In the genomic region with DNA sequence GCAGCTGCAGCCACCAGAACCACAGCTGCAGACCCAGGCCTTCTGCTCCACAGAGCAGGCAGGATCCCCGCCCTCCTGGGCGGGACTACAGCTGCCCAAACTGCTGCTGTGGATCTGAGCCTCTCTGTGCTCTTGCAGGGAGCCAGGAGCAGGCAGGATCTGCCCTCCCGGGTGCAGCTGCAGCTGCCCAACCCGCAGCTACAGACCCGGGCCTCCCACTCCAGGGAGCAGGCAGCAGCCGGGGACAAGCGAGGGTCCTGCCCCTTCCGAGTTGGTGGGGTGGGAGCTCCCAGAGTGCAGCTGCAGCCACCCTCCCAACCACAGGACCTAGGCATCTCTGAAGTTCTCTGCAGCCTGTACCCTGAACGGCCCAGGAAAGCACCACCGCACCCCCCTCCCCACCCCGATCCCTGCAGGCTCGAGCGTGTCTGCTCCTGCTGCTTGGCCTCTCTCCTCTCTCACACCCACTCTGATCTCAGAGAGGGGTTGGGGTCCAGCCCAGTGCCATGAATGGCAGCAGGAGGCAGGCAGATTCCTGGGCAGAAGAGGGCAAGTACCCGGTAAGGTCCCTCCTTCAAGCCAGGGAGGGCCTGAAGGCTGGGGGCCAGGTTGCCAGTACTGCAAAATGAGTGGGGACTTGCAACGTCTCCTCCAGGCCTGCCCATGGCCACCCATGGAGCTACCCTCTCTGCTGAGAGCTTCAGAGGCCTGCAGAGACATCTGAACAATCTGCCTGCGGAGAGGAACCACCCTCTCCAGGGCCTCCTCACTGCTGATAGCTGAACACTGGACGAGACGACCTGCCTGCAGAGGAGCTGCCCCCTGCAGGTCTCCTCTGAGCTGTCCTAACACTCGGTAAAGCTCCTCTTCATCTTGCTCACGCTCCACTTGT, we compare ENCODE assay signal across 8 cellular contexts. TPM values are rescaled to one million over a fixed set of nuclear protein-coding genes. Genes with fewer than 3 reads are reported as not detected.
DNase-seq lines count a peak whose midpoint lies in the region; ATAC-seq, FAIRE-seq and TF ChIP-seq lines count a peak whose summit lies in the region.

No MANE protein-coding gene starts in this region.

- no peak overlapping the region for H3K4me3 ChIP-seq in AG10803 (ENCODE audit: low read length)
- H3K4me3 ChIP-seq in WERI-Rb-1 (ENCODE audit: low read depth, low read length), result no peak overlapping the region
- H3K4me3 ChIP-seq in spleen, result no peak overlapping the region

- no peaks in the 10 kb centered on the region for H3K27me3 ChIP-seq in WERI-Rb-1 (ENCODE audit: insufficient read depth, low read depth, severe bottlenecking)
- H3K27me3 ChIP-seq in spleen (replicated peaks in 1 of 7), result no peaks in the 10 kb centered on the region

- no peak for ATAC-seq in HG03460 (IDR thresholded peaks at IDR 0.05; ENCODE audit: unreplicated experiment)

- no peak for DNase-seq in AG10803 (ENCODE audit: low read depth)
- DNase-seq in HT-29 (ENCODE audit: low spot score), result peak; percentile 61
- peak; percentile 66 for DNase-seq in WERI-Rb-1
- DNase-seq in iris pigment epithelial cell (ENCODE audit: low read depth), result peak; percentile 34
- no peak for DNase-seq in spleen
- no peak for DNase-seq in GM12892 (ENCODE audit: insufficient read length)
- DNase-seq in GM13976 (ENCODE audit: low spot score), result no peak

- TF ChIP-seq POLR2A in spleen (IDR thresholded peaks at IDR 0.05), result no peak
- no peak for TF ChIP-seq POLR2A in GM12892 (IDR thresholded peaks at IDR 0.05; ENCODE audit: low read depth, low read length)

- H3K9me3 ChIP-seq in WERI-Rb-1 (ENCODE audit: severe bottlenecking), result no peaks in the 10 kb centered on the region
- H3K9me3 ChIP-seq in spleen, result no peaks in the 10 kb centered on the region

- no peaks in the 10 kb centered on the region for H3K36me3 ChIP-seq in WERI-Rb-1
- H3K36me3 ChIP-seq in spleen, result no peaks in the 10 kb centered on the region

- WGBS in spleen, 5 donors, result 64 to 80% (median 70%) methylated on average over 13 to 20 of the region's 20 CpGs

- TF ChIP-seq CTCF in AG10803 (conservative IDR thresholded peaks at IDR 0.05; ENCODE audit: low read length) (peak; percentile 33; the same call in 1 of the 2 replicates), WERI-Rb-1 (IDR thresholded peaks at IDR 0.05; ENCODE audit: low read depth, low read length) (peak; percentile 70), spleen (IDR thresholded peaks at IDR 0.05 in 8 of 11, conservative IDR thresholded peaks at IDR 0.05 in 3 of 11) (no peak), GM13976 (IDR thresholded peaks at IDR 0.05; ENCODE audit: borderline replicate concordance, control extremely low read depth, extremely low read depth, insufficient read depth, missing control alignments) (no peak)

- intact Hi-C loops in spleen (cut with DNase I; ENCODE audit: low total_unique reads), result no loop called here

- peaks cover 0 to 4% (median 0%) of the 10 kb centered on the region in 6 donors for H3K4me1 ChIP-seq in spleen

- H3K27ac ChIP-seq in WERI-Rb-1 (no peak overlapping the region), spleen (no peak overlapping the region)

- FAIRE-seq in GM12892 (lab: Jason Lieb, UNC), result no peak

- in situ Hi-C loops in GM13976 (cut with MboI; ENCODE audit: low sequenced_read_pairs, unreplicated experiment), result loop anchor here (25.0 kb wide), 1 partner anchor 278 kb away; no protein-coding TSS in a partner anchor

RNA-seq across cellular contexts. Expression of a gene that starts 16.4 kb away (rescaled TPM):
- 3.1 TPM in 1 of 2 replicates, not detected in the other for total RNA-seq in HT-29 (2014; rRNA removed; shearing (Covaris generic))
- 10 to 100 TPM; 33.2 to 95.8 (median 73.2) TPM for total RNA-seq in spleen
- polyA plus RNA-seq in spleen, result 100 to 1,000 TPM in 2 of 3 donors, 10 to 100 TPM in 1; 89.5 to 149 (median 122) TPM
- polyA plus RNA-seq in GM12892 (2012; ENCODE audit: missing spikeins), result 63.2 TPM

RNA-seq across cellular contexts. Expression of a gene that starts 39.1 kb away (rescaled TPM):
- total RNA-seq in HT-29 (2014; rRNA removed; shearing (Covaris generic)), result not detected in 2 replicates
- total RNA-seq in spleen, result 1 to 10 TPM in 5 of 7 donors, under 1 TPM in 2; 0.54 to 2.3 (median 1.1) TPM
- under 1 TPM; 0.28 to 0.90 (median 0.36) TPM for polyA plus RNA-seq in spleen
- polyA plus RNA-seq in GM12892 (2012; ENCODE audit: missing spikeins), result 0.23 TPM

RNA-seq across cellular contexts. Expression of a gene that starts 53.2 kb away (rescaled TPM):
- total RNA-seq in HT-29 (2014; rRNA removed; shearing (Covaris generic)), result 7.8 and 8.2 TPM in 2 replicates
- total RNA-seq in spleen, result 100 to 1,000 TPM; 147 to 238 (median 178) TPM
- polyA plus RNA-seq in spleen, result 10 to 100 TPM; 61.8 to 83.8 (median 71.2) TPM
- polyA plus RNA-seq in GM12892 (2012; ENCODE audit: missing spikeins), result 49.8 TPM

RNA-seq across cellular contexts. Expression of a gene that starts 54.8 kb away (rescaled TPM):
- 12.7 and 14.7 TPM in 2 replicates for total RNA-seq in HT-29 (2014; rRNA removed; shearing (Covaris generic))
- total RNA-seq in spleen, result 10 to 100 TPM in 4 of 7 donors, 1 to 10 TPM in 3; 8.7 to 14.8 (median 12.5) TPM
- polyA plus RNA-seq in spleen, result 1 to 10 TPM; 5.8 to 7.7 (median 7.0) TPM
- polyA plus RNA-seq in GM12892 (2012; ENCODE audit: missing spikeins), result 7.5 TPM

RNA-seq across cellular contexts. Expression of a gene that starts 55.2 kb away (rescaled TPM):
- 0.34 and 1.2 TPM in 2 replicates for total RNA-seq in HT-29 (2014; rRNA removed; shearing (Covaris generic))
- total RNA-seq in spleen, result not detected
- under 1 TPM in 1 of 3 donors, not detected in 2; 0.09 TPM for polyA plus RNA-seq in spleen
- polyA plus RNA-seq in GM12892 (2012; ENCODE audit: missing spikeins), result not detected

Comparison
In these comparisons a context has a peak if more than half of its experiments do, and no peak if none do; other contexts are left out.
1. DNase-seq: peak in HT-29 (single experiment), WERI-Rb-1 (single experiment) and iris pigment epithelial cell (single experiment); none in AG10803 (single experiment), spleen (single experiment), GM12892 (single experiment) and GM13976 (single experiment).
2. CTCF ChIP-seq: peak in AG10803 (single experiment) and WERI-Rb-1 (single experiment); none in spleen (0 of 11) and GM13976 (single experiment).
3. RNA of a gene that starts 53.2 kb away (total RNA-seq): 147 to 238 TPM in spleen; 7.8 to 8.2 TPM in HT-29; every median in the first group is over 10 times any median in the second.